ENCODE assay signal across 23 cellular contexts in the genomic region with DNA sequence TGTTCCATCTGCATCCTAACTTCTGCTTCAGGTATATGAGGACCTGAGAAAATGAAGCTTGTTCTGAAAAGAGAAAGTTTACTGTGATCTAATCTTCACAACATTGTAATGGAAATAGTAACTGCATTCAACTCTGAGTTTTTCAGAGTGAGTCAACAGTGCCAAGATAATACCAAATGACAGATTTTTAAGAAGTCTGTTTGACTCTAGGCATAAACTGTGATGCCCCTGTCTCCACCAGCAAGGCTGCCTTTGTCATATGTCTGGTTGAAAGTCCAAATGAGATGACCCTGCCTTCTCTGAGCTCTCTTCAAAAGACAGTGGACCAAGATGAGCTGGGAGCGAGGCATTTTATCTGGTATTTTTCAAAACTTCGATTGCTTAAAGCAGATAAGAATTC. TPM values are rescaled to one million over a fixed set of nuclear protein-coding genes. Genes with fewer than 3 reads are reported as not detected.
"Had no signal": no experiment of that assay in that cellular context is flagged by ENCODE, and none has a peak within 500 bp of the region (broad histone marks: within the 10 kb centered on the region; RNA-seq: fewer than 3 reads in every experiment).

No MANE protein-coding gene starts in this region.

- H3K9me3 ChIP-seq: ascending aorta, transverse colon had no signal

- H3K4me3 Mint-ChIP-seq: activated B cell treated with CpG ODN at 0.5 μM for 24 hours; central memory CD8-positive, alpha-beta T cell; mesothelial cell of epicardium; nephron; T-cell had no signal

- H3K27ac ChIP-seq: ascending aorta, colonic mucosa, sigmoid colon, transverse colon, uterus had no signal

- H3K27me3 ChIP-seq: ascending aorta, colonic mucosa, sigmoid colon, suprapubic skin, transverse colon, uterus had no signal

- H3K4me3 ChIP-seq: ascending aorta, colonic mucosa, lung, sigmoid colon, suprapubic skin, transverse colon, uterus had no signal

- H3K4me1 ChIP-seq: ascending aorta, colonic mucosa, sigmoid colon, uterus had no signal

- H3K27me3 Mint-ChIP-seq: central memory CD8-positive, alpha-beta T cell; T-cell had no signal

- H3K4me1 Mint-ChIP-seq: central memory CD8-positive, alpha-beta T cell; nephron had no signal

- ATAC-seq: left lobe of liver, SK-N-SH treated with all-trans-retinoic acid at 6 μM for 48 hours, T-cell had no signal

- DNase-seq: activated B cell treated with CpG ODN at 0.5 μM for 24 hours; activated CD8-positive, alpha-beta memory T cell treated with anti-CD3 and anti-CD28 coated beads, Interleukin-2, amount 50 U/mL, for 4 hours; activated effector memory CD4-positive, alpha-beta T cell treated with Interleukin-2 at 50 U/mL for 16 hours; colonic mucosa; hypothalamus; islet precursor cell; nucleus accumbens; posterior cingulate gyrus; SHP77 treated with DMSO at 0.1 percent for 48 hours; sigmoid colon; stimulated activated naive CD4-positive, alpha-beta T cell treated with Interleukin-2 at 50 U/mL for 16 hours; T-cell; transverse colon; uterus had no signal

- H3K27ac Mint-ChIP-seq: activated B cell treated with CpG ODN at 0.5 μM for 24 hours, mesothelial cell of epicardium, nephron, T-cell had no signal

- H3K36me3 ChIP-seq: ascending aorta, colonic mucosa, sigmoid colon, suprapubic skin, transverse colon, uterus had no signal

RNA-seq across cellular contexts. Expression of a gene that starts 45.7 kb away (rescaled TPM):
- total RNA-seq: ascending aorta, frontal cortex, sigmoid colon had no signal
